ENCODE assay signal across 8 cellular contexts in genomic region chr17:49677933-49678847, GRCh38. TPM values are rescaled to one million over a fixed set of nuclear protein-coding genes. Genes with fewer than 3 reads are reported as not detected.
A peak's percentile ranks its signal among the peaks of the same experiment; 100 is the strongest.
DNase-seq lines count a peak whose midpoint lies in the region; FAIRE-seq and TF ChIP-seq lines count a peak whose summit lies in the region.

Gene SPOP (minus strand): TSS chr17:49678097. CDS start chr17:49622810, 55,287 bp downstream.

- no peaks in the 10 kb centered on the region for H3K79me1 ChIP-seq in neuronal stem cell (ENCODE audit: low read depth, low read length)

- H3K36me3 ChIP-seq in HEK293 (ENCODE audit: control insufficient read depth in 2 of 2, insufficient read depth in 1 of 2, low read length in 2 of 2) (peaks cover 12 to 14% of the 10 kb centered on the region in 2 experiments), neuronal stem cell (replicated peaks in 1 of 2; ENCODE audit: control insufficient read depth in 2 of 2, insufficient read depth in 2 of 2, low read length in 2 of 2) (peaks cover 0 to 20% of the 10 kb centered on the region in 2 donors)

- CTCF ChIA-PET in HEK293 (lab: Yijun Ruan, JAX): interaction anchor here (0.6 to 2.7 kb wide), 3 partner anchors 17 to 121 kb away, joined by 3 to 10 read pairs (median 4); no protein-coding TSS in a partner anchor

- WGBS in neuronal stem cell (ENCODE audit: extremely low coverage in 2 of 2, insufficient read length in 2 of 2, insufficient replicate concordance in 1 of 2), 2 donors: no CpG with 5 or more reads among the region's 53 CpGs

- H3K27me3 ChIP-seq in neuronal stem cell (ENCODE audit: control insufficient read depth in 3 of 3, insufficient read depth in 3 of 3, low read depth in 1 of 3, low read length in 3 of 3): peaks cover 0 to 3% (median 0%) of the 10 kb centered on the region in 3 experiments

- H3K18ac ChIP-seq in neuronal stem cell (ENCODE audit: low read length): peak within 1 kb of the TSS; percentile 93

- DNase-seq in MV-4-11 (lab: John Stamatoyannopoulos, UW) (peak; percentile 98), SK-MEL-5 (ENCODE audit: low read depth, low spot score) (peak; percentile 99), foreskin melanocyte (peak; percentile 98), neuronal stem cell (ENCODE audit: low spot score) (peak; percentile 99)
- peak; percentile 99 for DNase-seq in activated naive CD4-positive, alpha-beta T cell treated with Interleukin-2 at 50 U/mL for 16 hours

- peak within 1 kb of the TSS; percentile 93 for H2AFZ ChIP-seq in neuronal stem cell (ENCODE audit: low read length)

- in situ Hi-C loops in SK-MEL-5 (cut with HindIII; ENCODE audit: low pct_unique_long_range_greater_than_20kb, low sequenced_read_pairs): no loop called here

- peak within 1 kb of the TSS; percentile 64 for H3K4me2 ChIP-seq in neuronal stem cell (ENCODE audit: insufficient read depth, low read length, poor library complexity, severe bottlenecking)

- H2BK12ac ChIP-seq in neuronal stem cell (ENCODE audit: low read length): no peak within 1 kb of the TSS

- no peak within 1 kb of the TSS for H3K14ac ChIP-seq in neuronal stem cell (ENCODE audit: low read length)

- H4K91ac ChIP-seq in neuronal stem cell (ENCODE audit: low read depth, low read length, poor library complexity): no peak within 1 kb of the TSS

- peak within 1 kb of the TSS; percentile 78 for H2BK5ac ChIP-seq in neuronal stem cell (ENCODE audit: low read length)

- no peak within 1 kb of the TSS for H4K8ac ChIP-seq in neuronal stem cell (ENCODE audit: low read depth, low read length)

- no peak within 1 kb of the TSS for H3K4ac ChIP-seq in neuronal stem cell (ENCODE audit: low read length)

- H3K23ac ChIP-seq in neuronal stem cell (ENCODE audit: low read depth, low read length, poor library complexity): peak within 1 kb of the TSS; percentile 82

- H2AK5ac ChIP-seq in neuronal stem cell (ENCODE audit: low read depth, low read length): no peak within 1 kb of the TSS

- H3K4me3 ChIP-seq in HEK293 (ENCODE audit: low read depth, low read length) (peak within 1 kb of the TSS; percentile 78), neuronal stem cell (ENCODE audit: low read length in 2 of 2) (peak within 1 kb of the TSS; percentile 72 to 82)

- peak; percentile 97 for FAIRE-seq in G401.6 (lab: Jason Lieb, UNC)

- no peak for TF ChIP-seq CTCF in HEK293 (tag by site-specific recombination; IDR thresholded peaks at IDR 0.05)
- TF ChIP-seq CTCF in subcutaneous adipose tissue (IDR thresholded peaks at IDR 0.05; ENCODE audit: low read depth): no peak

- POLR2A ChIA-PET in HEK293 (lab: Yijun Ruan, JAX): interaction anchor here (0.8 to 1.0 kb wide), 4 partner anchors 14 to 88 kb away, joined by 3 to 17 read pairs (median 8); partner anchors contain the start of gene FAM117A

- peak within 1 kb of the TSS; percentile 70 for H3K27ac ChIP-seq in HEK293 (ENCODE audit: extremely low read depth, low read depth, low read length)
- peak within 1 kb of the TSS; percentile 77 for H3K27ac ChIP-seq in neuronal stem cell (replicated peaks; ENCODE audit: low read length)

- H3K4me1 ChIP-seq in HEK293 (ENCODE audit: control insufficient read depth, insufficient read depth, low read length) (peaks cover 15% of the 10 kb centered on the region; the same call in 1 of the 2 replicates), neuronal stem cell (ENCODE audit: control insufficient read depth in 2 of 2, insufficient read depth in 1 of 2, low read depth in 1 of 2, low read length in 2 of 2) (peaks cover 2 to 10% of the 10 kb centered on the region in 2 donors)

- no peak within 1 kb of the TSS for H2BK120ac ChIP-seq in neuronal stem cell (ENCODE audit: low read depth, low read length)

- H2BK15ac ChIP-seq in neuronal stem cell (ENCODE audit: low read length): no peak within 1 kb of the TSS

- H3K9ac ChIP-seq in neuronal stem cell (ENCODE audit: low read depth, low read length, poor library complexity): peak within 1 kb of the TSS; percentile 92

- H3K9me3 ChIP-seq in HEK293 (ENCODE audit: control insufficient read depth, insufficient read depth, low read depth, low read length) (no peaks in the 10 kb centered on the region), neuronal stem cell (replicated peaks in 1 of 2; ENCODE audit: control insufficient read depth in 2 of 2, insufficient read depth in 1 of 2, low read depth in 1 of 2, low read length in 2 of 2) (peaks cover 0 to 3% of the 10 kb centered on the region in 2 donors)

TF ChIP-seq in HEK293, 187 proteins besides CTCF, POLR2A, EP300 and RAD21 (continues in another document):
- TF ChIP-seq ZBTB7A (tag by site-specific recombination; IDR thresholded peaks at IDR 0.05; ENCODE audit: low read depth) (0 out of 2 replicates have a peak, but pooled peaks have one; percentile 24), ZNF112 (tag by site-specific recombination; IDR thresholded peaks at IDR 0.05) (no peak), ZNF645 (tag by site-specific recombination; IDR thresholded peaks at IDR 0.05) (no peak), ZBTB6 (tag by site-specific recombination; IDR thresholded peaks at IDR 0.05) (peak; percentile 75; the same call in 1 of the 2 replicates), KLF9 (tag by site-specific recombination; IDR thresholded peaks at IDR 0.05; ENCODE audit: low read depth) (peak; percentile 76; the same call in 1 of the 2 replicates), ZNF629 (tag by site-specific recombination; IDR thresholded peaks at IDR 0.05) (peak; percentile 96), ZNF362 (tag by site-specific recombination; IDR thresholded peaks at IDR 0.05) (no peak), KLF7 (tag by site-specific recombination; IDR thresholded peaks at IDR 0.05; ENCODE audit: borderline replicate concordance) (peak; percentile 89; the same call in 1 of the 2 replicates), ZNF510 (tag by site-specific recombination; IDR thresholded peaks at IDR 0.05; ENCODE audit: insufficient replicate concordance) (no peak), ZBTB21 (tag by site-specific recombination; IDR thresholded peaks at IDR 0.05) (peak; percentile 95), ZNF248 (tag by site-specific recombination; IDR thresholded peaks at IDR 0.05) (0 out of 2 replicates have a peak, but pooled peaks have one; percentile 29), ZBTB11 (tag by site-specific recombination; conservative IDR thresholded peaks at IDR 0.05; ENCODE audit: low read depth) (peak; percentile 83), GLI4 (tag by site-specific recombination; IDR thresholded peaks at IDR 0.05) (no peak), ZNF830 (tag by site-specific recombination; IDR thresholded peaks at IDR 0.05; ENCODE audit: low read depth) (no peak)

RNA-seq across cellular contexts. Expression of gene SPOP, which starts in this region (rescaled TPM):
- total RNA-seq in SK-MEL-5 (2014; rRNA removed; shearing (Covaris generic)): 28.4 and 41.4 TPM in 2 replicates
- 25.2 and 26.7 TPM in 2 replicates for polyA plus RNA-seq in SK-MEL-5 (2015; cell fraction: cytosol; rRNA removed)
- 52.2 and 62.7 TPM in 2 replicates for polyA plus RNA-seq in SK-MEL-5 (2015; cell fraction: nucleus; rRNA removed)
- polyA plus RNA-seq in neuronal stem cell (2013, experiment 1 of 2): 36.3 TPM
- 37.9 TPM for polyA plus RNA-seq in neuronal stem cell (2013, experiment 2 of 2)
- 10 to 100 TPM; 44.5 to 91.5 (median 65.5) TPM for total RNA-seq in subcutaneous adipose tissue

Comparison
In these comparisons a context has a peak if more than half of its experiments do, and no peak if none do; other contexts are left out.
1. Peak in every context shown above with its lines: DNase-seq, H3K4me3 ChIP-seq and H3K27ac ChIP-seq.